Comparison of ENCODE assay signal across 12 cellular contexts in genomic region chr6:68777956-68778355, GRCh38.
DNase-seq lines count a peak whose midpoint lies in the region; ATAC-seq, FAIRE-seq and TF ChIP-seq lines count a peak whose summit lies in the region.
"Had no signal": no experiment of that assay in that cellular context is flagged by ENCODE, and none has a peak within 500 bp of the region (broad histone marks: within the 10 kb centered on the region; RNA-seq: fewer than 3 reads in every experiment).

No MANE protein-coding gene starts in this region.

- H3K9me2 ChIP-seq in OCI-LY7 (ENCODE audit: insufficient read depth, low read length) = no peaks in the 10 kb centered on the region

- H3K9ac ChIP-seq in astrocyte (ENCODE audit: low read length) = no peak overlapping the region

- H3K4me3 ChIP-seq in astrocyte (ENCODE audit: insufficient read depth, low read depth, low read length) (no peak overlapping the region), Caco-2 (ENCODE audit: low read depth, low read length) (no peak overlapping the region), OCI-LY7 (ENCODE audit: low read depth, low read length, poor library complexity, severe bottlenecking) (no peak overlapping the region)
- H3K4me3 ChIP-seq: SK-N-MC had no signal

- peak; percentile 33 for DNase-seq in DMS53 (lab: John Stamatoyannopoulos, UW)
- DNase-seq in NCI-H2081 treated with DMSO at 0.1 percent for 48 hours (lab: John Stamatoyannopoulos, UW) = peak; percentile 63
- DNase-seq in astrocyte (ENCODE audit: low read depth) = peak; percentile 42
- DNase-seq in iris pigment epithelial cell (ENCODE audit: low read depth) = peak; percentile 47
- DNase-seq in Caco-2 = no peak
- no peak for DNase-seq in OCI-LY7 (ENCODE audit: low spot score)
- DNase-seq in ecto neural progenitor cell (ENCODE audit: low spot score) = no peak
- DNase-seq: activated CD8-positive, alpha-beta memory T cell treated with anti-CD3 and anti-CD28 coated beads, Interleukin-2, amount 50 U/mL, for 4 hours; CD8-positive, alpha-beta memory T cell had no signal

- H3K4me3 Mint-ChIP-seq in astrocyte (ENCODE audit: unreplicated experiment) (no peak overlapping the region), Caco-2 (ENCODE audit: unreplicated experiment) (no peak overlapping the region)
- H3K4me3 Mint-ChIP-seq: CD8-positive, alpha-beta memory T cell had no signal

- H3K27ac Mint-ChIP-seq in astrocyte (ENCODE audit: unreplicated experiment) (no peak overlapping the region), Caco-2 (ENCODE audit: unreplicated experiment) (no peak overlapping the region)

- no peak for TF ChIP-seq CTCF in astrocyte (IDR thresholded peaks at IDR 0.05; ENCODE audit: insufficient read depth, low read depth, low read length)
- no peak for TF ChIP-seq CTCF in Caco-2 (IDR thresholded peaks at IDR 0.05; ENCODE audit: insufficient read depth in 1 of 2, low read depth in 1 of 2, low read length in 1 of 2, severe bottlenecking in 1 of 2, unreplicated experiment in 1 of 2)
- TF ChIP-seq CTCF in OCI-LY7 (conservative IDR thresholded peaks at IDR 0.05; ENCODE audit: low read length) = no peak

- H3K4me2 ChIP-seq in astrocyte (ENCODE audit: low read length) (no peak overlapping the region), OCI-LY7 (ENCODE audit: low read length) (no peak overlapping the region)

- intact Hi-C loops in Caco-2 (cut with micrococcal nuclease; ENCODE audit: unreplicated experiment) (loop anchor here (1.0 kb wide), 3 partner anchors 140 to 434 kb away; no protein-coding TSS in a partner anchor), OCI-LY7 (cut with micrococcal nuclease; ENCODE audit: unreplicated experiment) (no loop called here)

- no peaks in the 10 kb centered on the region for H4K20me1 ChIP-seq in astrocyte (ENCODE audit: insufficient read depth, low read length)
- H4K20me1 ChIP-seq in OCI-LY7 (ENCODE audit: insufficient read depth, low read length) = no peaks in the 10 kb centered on the region

- H3K27ac ChIP-seq in astrocyte (ENCODE audit: low read depth, low read length) = no peak overlapping the region
- no peak overlapping the region for H3K27ac ChIP-seq in OCI-LY7 (ENCODE audit: low read depth, low read length, poor library complexity, severe bottlenecking)
- H3K27ac ChIP-seq: SK-N-MC had no signal

- FAIRE-seq in astrocyte (lab: Jason Lieb, UNC) = no peak
- FAIRE-seq: islet of Langerhans had no signal

- CTCF ChIA-PET in Caco-2 (lab: Charles Lee) (no interaction called here), OCI-LY7 (lab: Charles Lee; ENCODE audit: unreplicated experiment) (no interaction called here)

- H2AFZ ChIP-seq in astrocyte (ENCODE audit: low read depth, low read length) (no peak overlapping the region), OCI-LY7 (ENCODE audit: low read length) (no peak overlapping the region)

- peaks cover 7% of the 10 kb centered on the region for H3K4me1 Mint-ChIP-seq in astrocyte (ENCODE audit: low read depth, unreplicated experiment)
- no peaks in the 10 kb centered on the region for H3K4me1 Mint-ChIP-seq in Caco-2 (ENCODE audit: low read depth, unreplicated experiment)
- H3K4me1 Mint-ChIP-seq: CD8-positive, alpha-beta memory T cell had no signal

- H3K9me3 ChIP-seq in astrocyte (ENCODE audit: insufficient read depth, low read depth, low read length) (no peaks in the 10 kb centered on the region), Caco-2 (no peaks in the 10 kb centered on the region), OCI-LY7 (ENCODE audit: low read length) (no peaks in the 10 kb centered on the region)

- no peaks in the 10 kb centered on the region for H3K4me1 ChIP-seq in astrocyte (ENCODE audit: insufficient read depth, low read length)
- H3K4me1 ChIP-seq in Caco-2 = no peaks in the 10 kb centered on the region
- no peaks in the 10 kb centered on the region for H3K4me1 ChIP-seq in OCI-LY7 (ENCODE audit: insufficient read depth, low read length, poor library complexity, severe bottlenecking)

- H3K27me3 ChIP-seq in astrocyte (ENCODE audit: insufficient read depth, low read length) (no peaks in the 10 kb centered on the region), Caco-2 (replicated peaks; ENCODE audit: control insufficient read depth, insufficient read depth, low read length) (no peaks in the 10 kb centered on the region)

- H3K79me2 ChIP-seq in astrocyte (ENCODE audit: insufficient read depth, low read length) (no peaks in the 10 kb centered on the region), OCI-LY7 (ENCODE audit: insufficient read depth, low read depth, low read length) (no peaks in the 10 kb centered on the region)

- no peaks in the 10 kb centered on the region for H3K27me3 Mint-ChIP-seq in astrocyte (ENCODE audit: low read depth, unreplicated experiment)
- H3K27me3 Mint-ChIP-seq in Caco-2 (ENCODE audit: insufficient read depth, unreplicated experiment) = peaks cover 3% of the 10 kb centered on the region
- H3K27me3 Mint-ChIP-seq: CD8-positive, alpha-beta memory T cell had no signal

- no peak for ATAC-seq in HG03045 (IDR thresholded peaks at IDR 0.05; ENCODE audit: unreplicated experiment)

- H3K36me3 Mint-ChIP-seq in astrocyte (ENCODE audit: low read depth, unreplicated experiment) (no peaks in the 10 kb centered on the region), Caco-2 (ENCODE audit: insufficient read depth, unreplicated experiment) (no peaks in the 10 kb centered on the region)
- H3K36me3 Mint-ChIP-seq: CD8-positive, alpha-beta memory T cell had no signal

- POLR2A ChIA-PET in Caco-2 (lab: Charles Lee) = no interaction called here
- POLR2A ChIA-PET in OCI-LY7 (lab: Charles Lee) = no interaction called here

- H3K36me3 ChIP-seq in astrocyte (ENCODE audit: insufficient read depth, low read length) = no peaks in the 10 kb centered on the region
- no peaks in the 10 kb centered on the region for H3K36me3 ChIP-seq in Caco-2 (ENCODE audit: control insufficient read depth, insufficient read depth, low read length)
- H3K36me3 ChIP-seq in OCI-LY7 (ENCODE audit: insufficient read depth, low read length) = no peaks in the 10 kb centered on the region

- H3K9me3 Mint-ChIP-seq in astrocyte (ENCODE audit: unreplicated experiment) (no peaks in the 10 kb centered on the region), Caco-2 (ENCODE audit: unreplicated experiment) (no peaks in the 10 kb centered on the region)

- no TSS peak for BruUV-seq in Caco-2 (replicated peaks; lab: Mats Ljungman, UMichigan)
- BruUV-seq in OCI-LY7 (replicated peaks; lab: Mats Ljungman, UMichigan) = no TSS peak

Comparison
In these comparisons a context has a peak if more than half of its experiments do, and no peak if none do; other contexts are left out.
1. DNase-seq: peak in DMS53 (single experiment), NCI-H2081 treated with DMSO at 0.1 percent for 48 hours (single experiment), astrocyte (single experiment) and iris pigment epithelial cell (single experiment); none in Caco-2 (0 of 2), OCI-LY7 (single experiment) and ecto neural progenitor cell (single experiment).